ENCODE assay signal across 1 cellular context in the genomic region with DNA sequence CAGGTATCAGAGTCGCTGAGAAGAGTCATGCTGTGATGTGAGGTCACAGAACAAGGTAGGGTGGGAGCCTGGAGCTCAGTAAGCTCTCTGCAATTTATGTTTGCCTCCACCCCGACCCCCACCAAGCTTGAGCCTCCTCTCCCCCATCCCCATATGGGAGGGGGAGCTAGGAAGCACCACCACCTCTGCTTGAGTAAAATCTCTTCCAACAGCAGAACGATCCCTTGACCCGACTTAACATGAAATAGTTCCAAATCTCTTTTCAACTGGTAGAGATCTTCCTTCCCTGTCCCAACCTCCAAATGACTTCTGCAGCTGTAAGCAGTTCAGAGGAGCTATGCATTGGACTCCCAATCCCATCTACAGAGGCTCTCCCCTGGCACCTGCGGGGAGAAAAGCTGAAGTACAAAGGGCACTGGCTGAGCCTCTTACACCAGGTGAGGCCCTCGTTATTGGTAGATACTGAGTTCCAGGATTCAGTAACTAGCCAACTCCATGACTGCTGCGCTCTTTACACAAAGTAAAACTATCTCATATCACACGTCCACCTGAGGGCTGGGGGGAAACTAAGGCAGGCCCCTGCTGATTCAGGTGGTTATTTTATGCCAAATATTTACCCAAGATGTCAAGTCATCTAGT.
TF ChIP-seq lines count a peak whose summit lies in the region.

No MANE protein-coding gene starts in this region.

TF ChIP-seq in HepG2, 621 proteins besides CTCF, POLR2A, EP300 and RAD21 (continued from another document and continues in another):
- TF ChIP-seq, protein P1, sequence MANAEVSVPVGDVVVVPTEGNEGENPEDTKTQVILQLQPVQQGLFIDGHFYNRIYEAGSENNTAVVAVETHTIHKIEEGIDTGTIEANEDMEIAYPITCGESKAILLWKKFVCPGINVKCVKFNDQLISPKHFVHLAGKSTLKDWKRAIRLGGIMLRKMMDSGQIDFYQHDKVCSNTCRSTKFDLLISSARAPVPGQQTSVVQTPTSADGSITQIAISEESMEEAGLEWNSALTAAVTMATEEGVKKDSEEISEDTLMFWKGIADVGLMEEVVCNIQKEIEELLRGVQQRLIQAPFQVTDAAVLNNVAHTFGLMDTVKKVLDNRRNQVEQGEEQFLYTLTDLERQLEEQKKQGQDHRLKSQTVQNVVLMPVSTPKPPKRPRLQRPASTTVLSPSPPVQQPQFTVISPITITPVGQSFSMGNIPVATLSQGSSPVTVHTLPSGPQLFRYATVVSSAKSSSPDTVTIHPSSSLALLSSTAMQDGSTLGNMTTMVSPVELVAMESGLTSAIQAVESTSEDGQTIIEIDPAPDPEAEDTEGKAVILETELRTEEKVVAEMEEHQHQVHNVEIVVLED (CRISPR knock-in tag; IDR thresholded peaks at IDR 0.05; ENCODE audit: borderline replicate concordance): no peak
- TF ChIP-seq RBM22 (optimal IDR thresholded peaks at IDR 0.05; ENCODE audit: low read length) (peak; percentile 81), GTF3A (CRISPR knock-in tag; conservative IDR thresholded peaks at IDR 0.05) (peak; percentile 70; the same call in 1 of the 2 replicates), ZNF138 (CRISPR knock-in tag; IDR thresholded peaks at IDR 0.05; ENCODE audit: low read depth) (no peak), KDM6A (CRISPR knock-in tag; IDR thresholded peaks at IDR 0.05; ENCODE audit: low read depth) (no peak), NCOR1 (IDR thresholded peaks at IDR 0.05; ENCODE audit: borderline replicate concordance, low read length) (no peak), MAZ (IDR thresholded peaks at IDR 0.05; ENCODE audit: borderline replicate concordance, low read depth, low read length) (no peak), MAZ (CRISPR knock-in tag; IDR thresholded peaks at IDR 0.05; ENCODE audit: low read depth) (no peak), ZNF441 (CRISPR knock-in tag; IDR thresholded peaks at IDR 0.05; ENCODE audit: borderline replicate concordance) (0 out of 2 replicates have a peak, but pooled peaks have one; percentile 15), KDM2A (CRISPR knock-in tag; IDR thresholded peaks at IDR 0.05; ENCODE audit: borderline replicate concordance, low read depth) (0 out of 2 replicates have a peak, but pooled peaks have one; percentile 38), ZFX (CRISPR knock-in tag; IDR thresholded peaks at IDR 0.05; ENCODE audit: low read depth) (0 out of 2 replicates have a peak, but pooled peaks have one; percentile 37), RARG (CRISPR knock-in tag; IDR thresholded peaks at IDR 0.05; ENCODE audit: low read depth) (no peak), ZNF274 (CRISPR knock-in tag; IDR thresholded peaks at IDR 0.05) (0 out of 2 replicates have a peak, but pooled peaks have one; percentile 0), CREM (IDR thresholded peaks at IDR 0.05) (0 out of 2 replicates have a peak, but pooled peaks have one; percentile 15), CREM (CRISPR knock-in tag; IDR thresholded peaks at IDR 0.05) (no peak), AGO2 (optimal IDR thresholded peaks at IDR 0.05; ENCODE audit: low read depth, low read length) (peak; percentile 28), GRHL1 (CRISPR knock-in tag; conservative IDR thresholded peaks at IDR 0.05) (no peak), EEA1 (CRISPR knock-in tag; IDR thresholded peaks at IDR 0.05; ENCODE audit: borderline replicate concordance) (no peak), SOX13 (IDR thresholded peaks at IDR 0.05) (0 out of 2 replicates have a peak, but pooled peaks have one; percentile 12), SOX13 (CRISPR knock-in tag; conservative IDR thresholded peaks at IDR 0.05 in 1 of 2, IDR thresholded peaks at IDR 0.05 in 1 of 2) (no peak; a peak in 1 of 4 replicates), CEBPG (CRISPR knock-in tag; IDR thresholded peaks at IDR 0.05) (peak; percentile 20; the same call in 1 of the 2 replicates), CBX5 (CRISPR knock-in tag; IDR thresholded peaks at IDR 0.05; ENCODE audit: borderline replicate concordance) (no peak), ZNF746 (CRISPR knock-in tag; IDR thresholded peaks at IDR 0.05) (no peak), ZNF292 (CRISPR knock-in tag; IDR thresholded peaks at IDR 0.05; ENCODE audit: borderline replicate concordance, low read depth) (no peak), ZNF749 (CRISPR knock-in tag; IDR thresholded peaks at IDR 0.05; ENCODE audit: borderline replicate concordance) (no peak), SAP130 (CRISPR knock-in tag; IDR thresholded peaks at IDR 0.05; ENCODE audit: low read depth) (peak; percentile 25; the same call in 1 of the 2 replicates), POLR2AphosphoS2 (IDR thresholded peaks at IDR 0.05; ENCODE audit: low read depth, low read length) (no peak; the same call in 1 of the 2 replicates), ZNF777 (CRISPR knock-in tag; IDR thresholded peaks at IDR 0.05) (0 out of 2 replicates have a peak, but pooled peaks have one; percentile 5), ZC3H13 (CRISPR knock-in tag; IDR thresholded peaks at IDR 0.05) (peak; percentile 79; the same call in 1 of the 2 replicates), POLR2G (IDR thresholded peaks at IDR 0.05; ENCODE audit: low read depth, low read length) (peak; percentile 76), PAWR (CRISPR knock-in tag; IDR thresholded peaks at IDR 0.05; ENCODE audit: borderline replicate concordance) (no peak), REPIN1 (CRISPR knock-in tag; IDR thresholded peaks at IDR 0.05; ENCODE audit: borderline replicate concordance, low read depth) (peak; percentile 26; the same call in 1 of the 2 replicates), PAX8 (CRISPR knock-in tag; IDR thresholded peaks at IDR 0.05; ENCODE audit: borderline replicate concordance) (no peak), HMGA1 (CRISPR knock-in tag; conservative IDR thresholded peaks at IDR 0.05) (no peak), ZNF12 (CRISPR knock-in tag; IDR thresholded peaks at IDR 0.05) (0 out of 2 replicates have a peak, but pooled peaks have one; percentile 23), ZSCAN22 (CRISPR knock-in tag; IDR thresholded peaks at IDR 0.05) (no peak), HNF4A (CRISPR knock-in tag; IDR thresholded peaks at IDR 0.05) (peak; percentile 59), SAFB2 (CRISPR knock-in tag; IDR thresholded peaks at IDR 0.05; ENCODE audit: borderline replicate concordance, low read depth) (no peak), HNF4G (IDR thresholded peaks at IDR 0.05; ENCODE audit: borderline replicate concordance, low read depth, low read length) (peak; percentile 47; the same call in 1 of the 2 replicates), HNF4G (CRISPR knock-in tag; IDR thresholded peaks at IDR 0.05; ENCODE audit: borderline replicate concordance, low read depth) (no peak), NFIC (IDR thresholded peaks at IDR 0.05; ENCODE audit: low read length) (0 out of 2 replicates have a peak, but pooled peaks have one; percentile 36), MXD3 (CRISPR knock-in tag; IDR thresholded peaks at IDR 0.05) (no peak), YEATS4 (CRISPR knock-in tag; IDR thresholded peaks at IDR 0.05; ENCODE audit: borderline replicate concordance) (peak; percentile 12; the same call in 1 of the 2 replicates), TARDBP (CRISPR knock-in tag; IDR thresholded peaks at IDR 0.05) (peak; percentile 27; the same call in 1 of the 2 replicates)
- TF ChIP-seq, protein P2, sequence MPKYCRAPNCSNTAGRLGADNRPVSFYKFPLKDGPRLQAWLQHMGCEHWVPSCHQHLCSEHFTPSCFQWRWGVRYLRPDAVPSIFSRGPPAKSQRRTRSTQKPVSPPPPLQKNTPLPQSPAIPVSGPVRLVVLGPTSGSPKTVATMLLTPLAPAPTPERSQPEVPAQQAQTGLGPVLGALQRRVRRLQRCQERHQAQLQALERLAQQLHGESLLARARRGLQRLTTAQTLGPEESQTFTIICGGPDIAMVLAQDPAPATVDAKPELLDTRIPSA (CRISPR knock-in tag; IDR thresholded peaks at IDR 0.05; ENCODE audit: borderline replicate concordance): no peak
- TF ChIP-seq, protein P3, sequence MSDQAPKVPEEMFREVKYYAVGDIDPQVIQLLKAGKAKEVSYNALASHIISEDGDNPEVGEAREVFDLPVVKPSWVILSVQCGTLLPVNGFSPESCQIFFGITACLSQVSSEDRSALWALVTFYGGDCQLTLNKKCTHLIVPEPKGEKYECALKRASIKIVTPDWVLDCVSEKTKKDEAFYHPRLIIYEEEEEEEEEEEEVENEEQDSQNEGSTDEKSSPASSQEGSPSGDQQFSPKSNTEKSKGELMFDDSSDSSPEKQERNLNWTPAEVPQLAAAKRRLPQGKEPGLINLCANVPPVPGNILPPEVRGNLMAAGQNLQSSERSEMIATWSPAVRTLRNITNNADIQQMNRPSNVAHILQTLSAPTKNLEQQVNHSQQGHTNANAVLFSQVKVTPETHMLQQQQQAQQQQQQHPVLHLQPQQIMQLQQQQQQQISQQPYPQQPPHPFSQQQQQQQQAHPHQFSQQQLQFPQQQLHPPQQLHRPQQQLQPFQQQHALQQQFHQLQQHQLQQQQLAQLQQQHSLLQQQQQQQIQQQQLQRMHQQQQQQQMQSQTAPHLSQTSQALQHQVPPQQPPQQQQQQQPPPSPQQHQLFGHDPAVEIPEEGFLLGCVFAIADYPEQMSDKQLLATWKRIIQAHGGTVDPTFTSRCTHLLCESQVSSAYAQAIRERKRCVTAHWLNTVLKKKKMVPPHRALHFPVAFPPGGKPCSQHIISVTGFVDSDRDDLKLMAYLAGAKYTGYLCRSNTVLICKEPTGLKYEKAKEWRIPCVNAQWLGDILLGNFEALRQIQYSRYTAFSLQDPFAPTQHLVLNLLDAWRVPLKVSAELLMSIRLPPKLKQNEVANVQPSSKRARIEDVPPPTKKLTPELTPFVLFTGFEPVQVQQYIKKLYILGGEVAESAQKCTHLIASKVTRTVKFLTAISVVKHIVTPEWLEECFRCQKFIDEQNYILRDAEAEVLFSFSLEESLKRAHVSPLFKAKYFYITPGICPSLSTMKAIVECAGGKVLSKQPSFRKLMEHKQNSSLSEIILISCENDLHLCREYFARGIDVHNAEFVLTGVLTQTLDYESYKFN (CRISPR knock-in tag; conservative IDR thresholded peaks at IDR 0.05): peak; percentile 41
- TF ChIP-seq, protein P4, sequence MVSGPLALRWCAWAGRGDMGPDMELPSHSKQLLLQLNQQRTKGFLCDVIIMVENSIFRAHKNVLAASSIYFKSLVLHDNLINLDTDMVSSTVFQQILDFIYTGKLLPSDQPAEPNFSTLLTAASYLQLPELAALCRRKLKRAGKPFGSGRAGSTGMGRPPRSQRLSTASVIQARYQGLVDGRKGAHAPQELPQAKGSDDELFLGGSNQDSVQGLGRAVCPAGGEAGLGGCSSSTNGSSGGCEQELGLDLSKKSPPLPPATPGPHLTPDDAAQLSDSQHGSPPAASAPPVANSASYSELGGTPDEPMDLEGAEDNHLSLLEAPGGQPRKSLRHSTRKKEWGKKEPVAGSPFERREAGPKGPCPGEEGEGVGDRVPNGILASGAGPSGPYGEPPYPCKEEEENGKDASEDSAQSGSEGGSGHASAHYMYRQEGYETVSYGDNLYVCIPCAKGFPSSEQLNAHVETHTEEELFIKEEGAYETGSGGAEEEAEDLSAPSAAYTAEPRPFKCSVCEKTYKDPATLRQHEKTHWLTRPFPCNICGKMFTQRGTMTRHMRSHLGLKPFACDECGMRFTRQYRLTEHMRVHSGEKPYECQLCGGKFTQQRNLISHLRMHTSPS (CRISPR knock-in tag; IDR thresholded peaks at IDR 0.05; ENCODE audit: low read depth): no peak
- TF ChIP-seq, protein P5, sequence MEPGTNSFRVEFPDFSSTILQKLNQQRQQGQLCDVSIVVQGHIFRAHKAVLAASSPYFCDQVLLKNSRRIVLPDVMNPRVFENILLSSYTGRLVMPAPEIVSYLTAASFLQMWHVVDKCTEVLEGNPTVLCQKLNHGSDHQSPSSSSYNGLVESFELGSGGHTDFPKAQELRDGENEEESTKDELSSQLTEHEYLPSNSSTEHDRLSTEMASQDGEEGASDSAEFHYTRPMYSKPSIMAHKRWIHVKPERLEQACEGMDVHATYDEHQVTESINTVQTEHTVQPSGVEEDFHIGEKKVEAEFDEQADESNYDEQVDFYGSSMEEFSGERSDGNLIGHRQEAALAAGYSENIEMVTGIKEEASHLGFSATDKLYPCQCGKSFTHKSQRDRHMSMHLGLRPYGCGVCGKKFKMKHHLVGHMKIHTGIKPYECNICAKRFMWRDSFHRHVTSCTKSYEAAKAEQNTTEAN (CRISPR knock-in tag; conservative IDR thresholded peaks at IDR 0.05): no peak
- TF ChIP-seq, protein P6, sequence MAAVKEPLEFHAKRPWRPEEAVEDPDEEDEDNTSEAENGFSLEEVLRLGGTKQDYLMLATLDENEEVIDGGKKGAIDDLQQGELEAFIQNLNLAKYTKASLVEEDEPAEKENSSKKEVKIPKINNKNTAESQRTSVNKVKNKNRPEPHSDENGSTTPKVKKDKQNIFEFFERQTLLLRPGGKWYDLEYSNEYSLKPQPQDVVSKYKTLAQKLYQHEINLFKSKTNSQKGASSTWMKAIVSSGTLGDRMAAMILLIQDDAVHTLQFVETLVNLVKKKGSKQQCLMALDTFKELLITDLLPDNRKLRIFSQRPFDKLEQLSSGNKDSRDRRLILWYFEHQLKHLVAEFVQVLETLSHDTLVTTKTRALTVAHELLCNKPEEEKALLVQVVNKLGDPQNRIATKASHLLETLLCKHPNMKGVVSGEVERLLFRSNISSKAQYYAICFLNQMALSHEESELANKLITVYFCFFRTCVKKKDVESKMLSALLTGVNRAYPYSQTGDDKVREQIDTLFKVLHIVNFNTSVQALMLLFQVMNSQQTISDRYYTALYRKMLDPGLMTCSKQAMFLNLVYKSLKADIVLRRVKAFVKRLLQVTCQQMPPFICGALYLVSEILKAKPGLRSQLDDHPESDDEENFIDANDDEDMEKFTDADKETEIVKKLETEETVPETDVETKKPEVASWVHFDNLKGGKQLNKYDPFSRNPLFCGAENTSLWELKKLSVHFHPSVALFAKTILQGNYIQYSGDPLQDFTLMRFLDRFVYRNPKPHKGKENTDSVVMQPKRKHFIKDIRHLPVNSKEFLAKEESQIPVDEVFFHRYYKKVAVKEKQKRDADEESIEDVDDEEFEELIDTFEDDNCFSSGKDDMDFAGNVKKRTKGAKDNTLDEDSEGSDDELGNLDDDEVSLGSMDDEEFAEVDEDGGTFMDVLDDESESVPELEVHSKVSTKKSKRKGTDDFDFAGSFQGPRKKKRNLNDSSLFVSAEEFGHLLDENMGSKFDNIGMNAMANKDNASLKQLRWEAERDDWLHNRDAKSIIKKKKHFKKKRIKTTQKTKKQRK (IDR thresholded peaks at IDR 0.05; ENCODE audit: low read length): 0 out of 2 replicates have a peak, but pooled peaks have one; percentile 24
